ENCODE assay signal across 8 cellular contexts in genomic region chr14:93648440-93649168, GRCh38.
DNase-seq lines count a peak whose midpoint lies in the region; ATAC-seq and TF ChIP-seq lines count a peak whose summit lies in the region.

No MANE protein-coding gene starts in this region.

- no peak overlapping the region for H3K4me3 ChIP-seq in HAP-1
- no peak overlapping the region for H3K4me3 ChIP-seq in hepatocyte
- no peak overlapping the region for H3K4me3 ChIP-seq in tibial nerve
- H3K4me3 ChIP-seq in CD4-positive, alpha-beta memory T cell (ENCODE audit: low read length in 2 of 2): no peak overlapping the region

- peaks cover 14 to 15% of the 10 kb centered on the region in 2 donors for H3K27me3 Mint-ChIP-seq in CD4-positive, alpha-beta memory T cell

- H3K27ac ChIP-seq in hepatocyte (no peak overlapping the region), tibial nerve (no peak overlapping the region)
- H3K27ac ChIP-seq in CD4-positive, alpha-beta memory T cell (ENCODE audit: low read depth, low read length): no peak overlapping the region

- intact Hi-C loops in CD4-positive, alpha-beta memory T cell (cut with micrococcal nuclease): no loop called here

- no peak overlapping the region for H3K4me3 Mint-ChIP-seq in CD4-positive, alpha-beta memory T cell

- H3K27me3 ChIP-seq in HAP-1 (ENCODE audit: low read depth) (peaks cover 8% of the 10 kb centered on the region; the same call in 1 of the 2 replicates), hepatocyte (no peaks in the 10 kb centered on the region), tibial nerve (no peaks in the 10 kb centered on the region)
- no peaks in the 10 kb centered on the region for H3K27me3 ChIP-seq in CD4-positive, alpha-beta memory T cell (ENCODE audit: insufficient read depth, low read length)

- H3K27ac Mint-ChIP-seq in CD4-positive, alpha-beta memory T cell: no peak overlapping the region

- peak; percentile 13 for DNase-seq in DMS79 (lab: John Stamatoyannopoulos, UW)
- DNase-seq in HAP-1 (ENCODE audit: low spot score in 2 of 2): peak; percentile 54 to 59
- peak; percentile 25 for DNase-seq in SK-N-DZ (ENCODE audit: low spot score)
- DNase-seq in hepatocyte (ENCODE audit: low spot score): peak; percentile 55
- DNase-seq in tibial nerve (ENCODE audit: low spot score in 2 of 2): no peak
- DNase-seq in CD4-positive, alpha-beta memory T cell: no peak
- DNase-seq in retina: no peak

- POLR2A ChIA-PET in CD4-positive, alpha-beta memory T cell (lab: Charles Lee; ENCODE audit: partially characterized antibody): no interaction called here

- H3K4me2 ChIP-seq in hepatocyte: no peak overlapping the region

- WGBS in hepatocyte (ENCODE audit: low lambda C conversion rate, missing lambda C conversion rate): 56% methylated on average over 5 of the region's 5 CpGs
- WGBS in tibial nerve, 2 donors: 49 to 50% methylated on average over 5 of the region's 5 CpGs

- peaks cover 0 to 10% (median 2%) of the 10 kb centered on the region in 8 donors for H3K9me3 Mint-ChIP-seq in CD4-positive, alpha-beta memory T cell

- in situ Hi-C loops in HAP-1 (cut with MboI; ENCODE audit: low sequenced_read_pairs): loop anchor here (5.0 kb wide), 1 partner anchor 259 kb away; no protein-coding TSS in a partner anchor

- H3K4me1 Mint-ChIP-seq in CD4-positive, alpha-beta memory T cell: no peaks in the 10 kb centered on the region

- H3K36me3 ChIP-seq in HAP-1 (replicated peaks): no peaks in the 10 kb centered on the region
- no peaks in the 10 kb centered on the region for H3K36me3 ChIP-seq in hepatocyte (replicated peaks; ENCODE audit: insufficient read depth, low read depth)
- no peaks in the 10 kb centered on the region for H3K36me3 ChIP-seq in tibial nerve
- no peaks in the 10 kb centered on the region for H3K36me3 ChIP-seq in CD4-positive, alpha-beta memory T cell (ENCODE audit: insufficient read depth, low read length)

- ATAC-seq in HG03521 (IDR thresholded peaks at IDR 0.05; ENCODE audit: unreplicated experiment): no peak

- H3K9me3 ChIP-seq in HAP-1: no peaks in the 10 kb centered on the region
- H3K9me3 ChIP-seq in hepatocyte (ENCODE audit: low read depth): no peaks in the 10 kb centered on the region
- H3K9me3 ChIP-seq in tibial nerve: no peaks in the 10 kb centered on the region
- H3K9me3 ChIP-seq in CD4-positive, alpha-beta memory T cell (ENCODE audit: control insufficient read depth in 1 of 2, low read length in 2 of 2): no peaks in the 10 kb centered on the region

- TF ChIP-seq CTCF in hepatocyte (IDR thresholded peaks at IDR 0.05; ENCODE audit: poor library complexity): peak; percentile 38
- TF ChIP-seq CTCF in tibial nerve (IDR thresholded peaks at IDR 0.05): peak in 2 of 5 experiments; percentile 20 to 32

- H3K4me1 ChIP-seq in HAP-1: no peaks in the 10 kb centered on the region
- H3K4me1 ChIP-seq in hepatocyte (ENCODE audit: insufficient read depth): no peaks in the 10 kb centered on the region
- H3K4me1 ChIP-seq in tibial nerve: no peaks in the 10 kb centered on the region
- H3K4me1 ChIP-seq in CD4-positive, alpha-beta memory T cell (ENCODE audit: insufficient read depth, low read length): no peaks in the 10 kb centered on the region

- no peak for TF ChIP-seq POLR2A in tibial nerve (IDR thresholded peaks at IDR 0.05)

- no peaks in the 10 kb centered on the region for H3K9me2 ChIP-seq in hepatocyte (replicated peaks; ENCODE audit: insufficient read depth)

- H3K79me2 ChIP-seq in hepatocyte: no peaks in the 10 kb centered on the region

- CTCF ChIA-PET in CD4-positive, alpha-beta memory T cell (lab: Charles Lee; ENCODE audit: partially characterized antibody): no interaction called here

- H3K36me3 Mint-ChIP-seq in CD4-positive, alpha-beta memory T cell: no peaks in the 10 kb centered on the region

- no peaks in the 10 kb centered on the region for H4K20me1 ChIP-seq in hepatocyte (ENCODE audit: insufficient read depth, poor library complexity, severe bottlenecking)

- no peak for TF ChIP-seq EP300 in tibial nerve (IDR thresholded peaks at IDR 0.05)

- no peak overlapping the region for H2AFZ ChIP-seq in hepatocyte

Comparison
In these comparisons a context has a peak if more than half of its experiments do, and no peak if none do; other contexts are left out.
1. DNase-seq: peak in DMS79 (single experiment), HAP-1 (2 of 2), SK-N-DZ (single experiment) and hepatocyte (single experiment); none in tibial nerve (0 of 2), CD4-positive, alpha-beta memory T cell (0 of 5) and retina (single experiment).